Comparison of ENCODE assay signal across 13 cellular contexts in the genomic region with DNA sequence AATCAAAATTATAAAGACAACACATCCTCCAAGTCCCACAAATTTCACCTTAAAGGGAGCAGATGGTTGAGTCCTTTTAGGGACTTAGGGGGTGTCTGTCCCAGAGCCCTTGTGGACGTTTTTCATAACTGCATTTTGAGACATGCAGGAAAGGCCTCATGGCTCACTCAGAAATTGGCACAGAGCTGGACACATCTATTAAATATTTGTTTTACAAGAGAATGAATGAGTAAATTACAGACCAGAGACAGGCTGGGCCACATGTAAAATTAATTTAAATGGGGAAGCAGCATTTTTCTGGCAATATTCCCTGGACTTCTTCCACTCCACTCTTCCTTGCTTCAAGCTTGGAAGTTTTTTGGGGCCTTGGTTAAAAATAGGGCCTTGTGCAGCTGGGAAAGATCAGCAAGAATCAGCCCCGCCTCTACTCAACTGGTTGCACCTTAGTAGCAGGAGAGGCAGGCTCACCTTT. TPM values are rescaled to one million over a fixed set of nuclear protein-coding genes. Genes with fewer than 3 reads are reported as not detected.
DNase-seq lines count a peak whose midpoint lies in the region; ATAC-seq, FAIRE-seq and TF ChIP-seq lines count a peak whose summit lies in the region.
"Had no signal": no experiment of that assay in that cellular context is flagged by ENCODE, and none has a peak within 500 bp of the region (broad histone marks: within the 10 kb centered on the region; RNA-seq: fewer than 3 reads in every experiment).

No MANE protein-coding gene starts in this region.

- H3K4me2 ChIP-seq in endothelial cell of umbilical vein (ENCODE audit: insufficient read depth, low read length) (no peak overlapping the region), parathyroid adenoma (ENCODE audit: low read length) (no peak overlapping the region)

- H2AFZ ChIP-seq in endothelial cell of umbilical vein (ENCODE audit: low read depth, low read length) (no peak overlapping the region), parathyroid adenoma (no peak overlapping the region)

- H3K27ac Mint-ChIP-seq in activated T-cell treated with anti-CD3 and anti-CD28 coated beads, Interleukin-2, amount 50 U/mL, for 72 hours, result no peak overlapping the region
- H3K27ac Mint-ChIP-seq: T-helper 2 cell treated with Interferon-gamma antibody and Interleukin-4, amounts not matched to agents 5 μg/mL and 100 μg/mL, for 36 hours had no signal

- dilution Hi-C loops in endothelial cell of umbilical vein (cut with MboI; ENCODE audit: extremely low pct_ligation_motif_present, low sequenced_read_pairs), result no loop called here

- DNase-seq in EH (ENCODE audit: low read depth), result peak; percentile 81
- peak; percentile 80 for DNase-seq in NCI-H1105 treated with DMSO at 0.1 percent for 48 hours (lab: John Stamatoyannopoulos, UW)
- no peak for DNase-seq in endothelial cell of umbilical vein (ENCODE audit: low read depth, low spot score)
- no peak for DNase-seq in iPS-NIHi7 (ENCODE audit: extremely low spot score)
- DNase-seq in H4 (ENCODE audit: low spot score), result no peak
- DNase-seq in activated T-cell treated with anti-CD3 and anti-CD28 coated beads, Interleukin-2, amount 50 U/mL, for 72 hours, result no peak
- DNase-seq: erythroblast; midbrain; stimulated activated CD4-positive, alpha-beta T cell treated with anti-CD3 and anti-CD28 coated beads, Interleukin-2, amount 100 ng/mL, for 24 hours had no signal

- H3K9ac ChIP-seq in endothelial cell of umbilical vein (replicated peaks; ENCODE audit: extremely low read depth, insufficient read depth, low read length), result no peak overlapping the region
- H3K9ac ChIP-seq in parathyroid adenoma, result no peak overlapping the region

- no peaks in the 10 kb centered on the region for H3K9me3 Mint-ChIP-seq in activated T-cell treated with anti-CD3 and anti-CD28 coated beads, Interleukin-2, amount 50 U/mL, for 72 hours
- H3K9me3 Mint-ChIP-seq: T-helper 2 cell treated with Interferon-gamma antibody and Interleukin-4, amounts not matched to agents 5 μg/mL and 100 μg/mL, for 36 hours had no signal

- peak; percentile 46 for FAIRE-seq in endothelial cell of umbilical vein (lab: Jason Lieb, UNC)
- FAIRE-seq: urothelium cell line had no signal

- CTCF ChIA-PET in endothelial cell of umbilical vein (lab: Charles Lee), result interaction anchor here (0.6 to 4.5 kb wide), 8 partner anchors 10 to 514 kb away, joined by 3 to 29 read pairs (median 6); no protein-coding TSS in a partner anchor

- no peak for TF ChIP-seq POLR2A in endothelial cell of umbilical vein (IDR thresholded peaks at IDR 0.05; ENCODE audit: low read depth, low read length)

- peaks cover 12% of the 10 kb centered on the region for H4K20me1 ChIP-seq in endothelial cell of umbilical vein (replicated peaks; ENCODE audit: control insufficient read depth, extremely low read depth, insufficient read depth, low read length)

- BruUV-seq in endothelial cell of umbilical vein (replicated peaks; lab: Mats Ljungman, UMichigan), result no TSS peak

- POLR2A ChIA-PET in endothelial cell of umbilical vein (lab: Charles Lee), result interaction anchor here (1.1 to 1.7 kb wide), 4 partner anchors 8 to 33 kb away, joined by 3 to 7 read pairs (median 4); no protein-coding TSS in a partner anchor

- H3K4me3 ChIP-seq in endothelial cell of umbilical vein (replicated peaks in 1 of 3; ENCODE audit: insufficient read depth in 1 of 3, low read depth in 1 of 3, low read length in 3 of 3) (no peak overlapping the region), parathyroid adenoma (ENCODE audit: low read depth, low read length) (no peak overlapping the region)

- H3K79me2 ChIP-seq in endothelial cell of umbilical vein (ENCODE audit: control insufficient read depth, insufficient read depth, low read length) (peaks cover 85% of the 10 kb centered on the region), parathyroid adenoma (no peaks in the 10 kb centered on the region)

- no peak overlapping the region for H3K27ac ChIP-seq in endothelial cell of umbilical vein (ENCODE audit: insufficient read depth, low read depth, low read length)
- no peak overlapping the region for H3K27ac ChIP-seq in parathyroid adenoma

- H3K36me3 ChIP-seq in endothelial cell of umbilical vein (ENCODE audit: control insufficient read depth in 2 of 2, extremely low read depth in 1 of 2, insufficient read depth in 2 of 2, low read length in 2 of 2), result peaks cover 49 to 63% of the 10 kb centered on the region in 2 experiments
- no peaks in the 10 kb centered on the region for H3K36me3 ChIP-seq in parathyroid adenoma (ENCODE audit: control insufficient read depth, insufficient read depth, low read length)

- no peaks in the 10 kb centered on the region for H3K27me3 Mint-ChIP-seq in activated T-cell treated with anti-CD3 and anti-CD28 coated beads, Interleukin-2, amount 50 U/mL, for 72 hours (ENCODE audit: low read depth)

- no peaks in the 10 kb centered on the region for H3K27me3 ChIP-seq in endothelial cell of umbilical vein (ENCODE audit: control insufficient read depth in 2 of 2, insufficient read depth in 2 of 2, low read length in 2 of 2)
- H3K27me3 ChIP-seq in parathyroid adenoma (ENCODE audit: control insufficient read depth, insufficient read depth, low read length), result no peaks in the 10 kb centered on the region

- no peaks in the 10 kb centered on the region for H3K36me3 Mint-ChIP-seq in activated T-cell treated with anti-CD3 and anti-CD28 coated beads, Interleukin-2, amount 50 U/mL, for 72 hours (ENCODE audit: insufficient read depth in 2 of 2)

- ATAC-seq in HG02759 (IDR thresholded peaks at IDR 0.05; ENCODE audit: unreplicated experiment), result no peak
- ATAC-seq in activated T-cell treated with anti-CD3 and anti-CD28 coated beads, Interleukin-2, amount 50 U/mL, for 72 hours (replicated peaks in 1 of 2), result no peak

- H3K9me3 ChIP-seq in endothelial cell of umbilical vein (replicated peaks; ENCODE audit: control insufficient read depth, insufficient read depth, low read length) (no peaks in the 10 kb centered on the region), parathyroid adenoma (ENCODE audit: control insufficient read depth, low read length) (no peaks in the 10 kb centered on the region)

- H3K4me3 Mint-ChIP-seq in activated T-cell treated with anti-CD3 and anti-CD28 coated beads, Interleukin-2, amount 50 U/mL, for 72 hours, result no peak overlapping the region
- H3K4me3 Mint-ChIP-seq: T-helper 2 cell treated with Interferon-gamma antibody and Interleukin-4, amounts not matched to agents 5 μg/mL and 100 μg/mL, for 36 hours had no signal

- no peaks in the 10 kb centered on the region for H3K9me1 ChIP-seq in endothelial cell of umbilical vein (replicated peaks; ENCODE audit: control insufficient read depth, extremely low read depth, insufficient read depth, low read length)

- TF ChIP-seq CTCF in endothelial cell of umbilical vein (IDR thresholded peaks at IDR 0.05; ENCODE audit: extremely low read depth in 1 of 2, insufficient read depth in 1 of 2, low read depth in 1 of 2, low read length in 2 of 2) (peak; percentile 25), parathyroid adenoma (IDR thresholded peaks at IDR 0.05) (peak; percentile 11)

- intact Hi-C loops in endothelial cell of umbilical vein (cut with micrococcal nuclease), result no loop called here

- no peaks in the 10 kb centered on the region for H3K4me1 Mint-ChIP-seq in activated T-cell treated with anti-CD3 and anti-CD28 coated beads, Interleukin-2, amount 50 U/mL, for 72 hours (ENCODE audit: low read depth)

- H3K4me1 ChIP-seq in endothelial cell of umbilical vein (ENCODE audit: control insufficient read depth, extremely low read depth, insufficient read depth, low read length) (no peaks in the 10 kb centered on the region), parathyroid adenoma (no peaks in the 10 kb centered on the region)

TF ChIP-seq in endothelial cell of umbilical vein, 7 proteins besides CTCF, POLR2A, EP300 and RAD21:
- no peak for TF ChIP-seq EZH2 (IDR thresholded peaks at IDR 0.05; ENCODE audit: borderline replicate concordance, low read depth, low read length, severe bottlenecking)
- no peak for TF ChIP-seq POLR2AphosphoS5 (IDR thresholded peaks at IDR 0.05; ENCODE audit: insufficient read depth, low read depth, low read length)
- no peak for TF ChIP-seq FOS (IDR thresholded peaks at IDR 0.05; ENCODE audit: borderline replicate concordance, insufficient read depth, low read length)
- TF ChIP-seq JUN (IDR thresholded peaks at IDR 0.05; ENCODE audit: borderline replicate concordance, insufficient read depth, insufficient read length, low read depth), result no peak
- TF ChIP-seq MYC (IDR thresholded peaks at IDR 0.05; ENCODE audit: low read depth, low read length), result no peak
- TF ChIP-seq GATA2 (IDR thresholded peaks at IDR 0.05; ENCODE audit: insufficient read depth, insufficient read length, low read depth, low read length), result no peak
- TF ChIP-seq, protein P1, sequence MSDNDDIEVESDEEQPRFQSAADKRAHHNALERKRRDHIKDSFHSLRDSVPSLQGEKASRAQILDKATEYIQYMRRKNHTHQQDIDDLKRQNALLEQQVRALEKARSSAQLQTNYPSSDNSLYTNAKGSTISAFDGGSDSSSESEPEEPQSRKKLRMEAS (IDR thresholded peaks at IDR 0.05; ENCODE audit: insufficient read depth, insufficient read length), result no peak

RNA-seq across cellular contexts. Expression of a gene that starts 20.0 kb away (rescaled TPM):
- 703 and 734 TPM in 2 replicates for total RNA-seq in endothelial cell of umbilical vein
- polyA plus RNA-seq in endothelial cell of umbilical vein, result 588 and 591 TPM in 2 replicates
- polyA plus RNA-seq in endothelial cell of umbilical vein (2011; cell fraction: cytosol; rRNA removed), result 325 and 368 TPM in 2 replicates
- polyA plus RNA-seq in endothelial cell of umbilical vein (2011; cell fraction: nucleus; rRNA removed), result 2,332 and 2,533 TPM in 2 replicates
- 625 and 739 TPM in 2 replicates for polyA plus RNA-seq in endothelial cell of umbilical vein (2012)
- 1,649 and 1,751 TPM in 2 replicates for polyA minus RNA-seq in endothelial cell of umbilical vein
- polyA minus RNA-seq in endothelial cell of umbilical vein (2011; cell fraction: cytosol; rRNA and poly(A)+ RNA removed), result 25.5 TPM
- polyA minus RNA-seq in endothelial cell of umbilical vein (2011; cell fraction: nucleus; rRNA and poly(A)+ RNA removed), result 1,355 and 1,366 TPM in 2 replicates
- 128 and 140 TPM in 2 replicates for total RNA-seq in H4 (2014; rRNA removed; shearing (Covaris generic))
- total RNA-seq in activated T-cell treated with anti-CD3 and anti-CD28 coated beads, Interleukin-2, amount 50 U/mL, for 72 hours, result under 1 TPM in 1 of 2 donors, not detected in 1; 0.10 TPM

Comparison
In these comparisons a context has a peak if more than half of its experiments do, and no peak if none do; other contexts are left out.
1. DNase-seq: peak in EH (single experiment) and NCI-H1105 treated with DMSO at 0.1 percent for 48 hours (single experiment); none in endothelial cell of umbilical vein (single experiment), iPS-NIHi7 (single experiment), H4 (single experiment) and activated T-cell treated with anti-CD3 and anti-CD28 coated beads, Interleukin-2, amount 50 U/mL, for 72 hours (0 of 2).
2. RNA of a gene that starts 20.0 kb away (total RNA-seq): 703 to 734 TPM in endothelial cell of umbilical vein and 128 to 140 TPM in H4; 0.10 TPM in activated T-cell treated with anti-CD3 and anti-CD28 coated beads, Interleukin-2, amount 50 U/mL, for 72 hours; every median in the first group is over 100 times any median in the second.